ENCODE assay signal across 30 cellular contexts in genomic region chr7:68700414-68700813, GRCh38.
A peak's percentile ranks its signal among the peaks of the same experiment; 100 is the strongest.
DNase-seq lines count a peak whose midpoint lies in the region; ATAC-seq and TF ChIP-seq lines count a peak whose summit lies in the region.
"Had no signal": no experiment of that assay in that cellular context is flagged by ENCODE, and none has a peak within 500 bp of the region (broad histone marks: within the 10 kb centered on the region; RNA-seq: fewer than 3 reads in every experiment).

No MANE protein-coding gene starts in this region.

- peaks cover 15% of the 10 kb centered on the region for H3K9me3 ChIP-seq in PC-9 (ENCODE audit: insufficient read depth, low read depth)
- H3K9me3 ChIP-seq: Caco-2, esophagus muscularis mucosa, left ventricle myocardium inferior, neutrophil, tibial artery had no signal

- peaks cover 36% of the 10 kb centered on the region for H3F3A ChIP-seq in PC-9 (ENCODE audit: insufficient read depth, low read depth)

- POLR2A ChIA-PET in PC-9 (lab: Charles Lee; ENCODE audit: unreplicated experiment): no interaction called here

- H3K36me3 Mint-ChIP-seq in osteocyte (ENCODE audit: unreplicated experiment): no peaks in the 10 kb centered on the region
- no peaks in the 10 kb centered on the region for H3K36me3 Mint-ChIP-seq in activated T-helper 2 cell treated with anti-CD3 and anti-CD28 coated beads, Interferon-gamma antibody, Interleukin-2, Interleukin-4, amounts not matched to agents 10 μg/mL and 5 μg/mL and 100 μg/mL, durations not matched to agents 14 hours and 24 hours and 36 hours (ENCODE audit: low read depth)

- H3K79me2 ChIP-seq in ACC112 (ENCODE audit: control insufficient read depth, insufficient read depth, low read length, unreplicated experiment) (no peaks in the 10 kb centered on the region), PC-9 (ENCODE audit: low read depth) (no peaks in the 10 kb centered on the region)

- no peaks in the 10 kb centered on the region for H3K36me3 ChIP-seq in ACC112 (ENCODE audit: insufficient read depth, low read length)
- H3K36me3 ChIP-seq in PC-9 (ENCODE audit: low read depth): no peaks in the 10 kb centered on the region
- H3K36me3 ChIP-seq: cardiac muscle cell, esophagus muscularis mucosa, left ventricle myocardium inferior, neutrophil, tibial artery, WERI-Rb-1 had no signal

- no peak for ATAC-seq in GM19023 (IDR thresholded peaks at IDR 0.05; ENCODE audit: unreplicated experiment)
- ATAC-seq: activated T-cell treated with anti-CD3 and anti-CD28 coated beads, Interleukin-2, amount 50 U/mL, for 72 hours; HCT116 had no signal

- H3K4me3 ChIP-seq in ACC112 (ENCODE audit: low read depth, low read length) (no peak overlapping the region), PC-9 (no peak overlapping the region), choroid plexus epithelial cell (ENCODE audit: low read depth, low read length) (no peak overlapping the region)
- H3K4me3 ChIP-seq: cardiac muscle cell, esophagus muscularis mucosa, left ventricle myocardium inferior, skin epidermis, tibial artery had no signal

- TF ChIP-seq CTCF in PC-9 (conservative IDR thresholded peaks at IDR 0.05): no peak
- TF ChIP-seq CTCF in choroid plexus epithelial cell (conservative IDR thresholded peaks at IDR 0.05; ENCODE audit: low read depth, low read length): no peak
- TF ChIP-seq CTCF in osteocyte (IDR thresholded peaks at IDR 0.05): no peak

- peak in 1 of 2 experiments; percentile 44 for DNase-seq in PC-9
- DNase-seq in choroid plexus epithelial cell (ENCODE audit: low read depth): peak; percentile 65
- DNase-seq in osteocyte (ENCODE audit: extremely low spot score, unreplicated experiment): no peak
- DNase-seq in DMS 273 treated with DMSO at 0.1 percent for 48 hours (lab: John Stamatoyannopoulos, UW): no peak
- DNase-seq in activated T-helper 2 cell treated with anti-CD3 and anti-CD28 coated beads, Interferon-gamma antibody, Interleukin-2, Interleukin-4, amounts not matched to agents 10 μg/mL and 5 μg/mL and 100 μg/mL, durations not matched to agents 14 hours and 24 hours and 36 hours (ENCODE audit: low spot score): no peak
- no peak for DNase-seq in mesenteric fat pad (ENCODE audit: low spot score)
- DNase-seq: activated CD4-positive, alpha-beta T cell treated with anti-CD3 and anti-CD28 coated beads, Interleukin-2, amount 50 U/mL, for 1 hour; activated naive CD4-positive, alpha-beta T cell treated with anti-CD3 and anti-CD28 coated beads for 36 hours; activated T-cell treated with anti-CD3 and anti-CD28 coated beads, Interleukin-2, amount 50 U/mL, for 72 hours; Caco-2; DMS79 treated with DMSO at 0.1 percent for 48 hours; KG1; left ventricle myocardium inferior; mesendoderm; NCI-H2029 treated with DMSO at 0.1 percent for 48 hours; NCI-H446 treated with DMSO at 0.1 percent for 48 hours; Right ventricle myocardium superior; T1000; tibial artery had no signal

- H3K9me3 Mint-ChIP-seq in osteocyte (ENCODE audit: unreplicated experiment): no peaks in the 10 kb centered on the region
- peaks cover 58% of the 10 kb centered on the region for H3K9me3 Mint-ChIP-seq in activated T-helper 2 cell treated with anti-CD3 and anti-CD28 coated beads, Interferon-gamma antibody, Interleukin-2, Interleukin-4, amounts not matched to agents 10 μg/mL and 5 μg/mL and 100 μg/mL, durations not matched to agents 14 hours and 24 hours and 36 hours

- H4K20me1 ChIP-seq in PC-9 (ENCODE audit: insufficient read depth): no peaks in the 10 kb centered on the region

- H3K27ac ChIP-seq in ACC112 (ENCODE audit: low read depth, low read length) (peak overlapping the region; percentile 65), PC-9 (peak overlapping the region; percentile 98)
- H3K27ac ChIP-seq: C4-2B, cardiac muscle cell, esophagus muscularis mucosa, left ventricle myocardium inferior, neutrophil, skin epidermis, tibial artery, WERI-Rb-1 had no signal

- peaks cover 44% of the 10 kb centered on the region for H3K4me1 Mint-ChIP-seq in osteocyte (ENCODE audit: unreplicated experiment)
- no peaks in the 10 kb centered on the region for H3K4me1 Mint-ChIP-seq in activated T-helper 2 cell treated with anti-CD3 and anti-CD28 coated beads, Interferon-gamma antibody, Interleukin-2, Interleukin-4, amounts not matched to agents 10 μg/mL and 5 μg/mL and 100 μg/mL, durations not matched to agents 14 hours and 24 hours and 36 hours (ENCODE audit: low read depth)

- no TSS peak for BruUV-seq in PC-9 (replicated peaks; lab: Mats Ljungman, UMichigan)

- H2AFZ ChIP-seq in ACC112 (ENCODE audit: low read length, unreplicated experiment) (no peak overlapping the region), PC-9 (no peak overlapping the region)

- H3K4me3 Mint-ChIP-seq in osteocyte (ENCODE audit: unreplicated experiment): no peak overlapping the region
- no peak overlapping the region for H3K4me3 Mint-ChIP-seq in activated T-helper 2 cell treated with anti-CD3 and anti-CD28 coated beads, Interferon-gamma antibody, Interleukin-2, Interleukin-4, amounts not matched to agents 10 μg/mL and 5 μg/mL and 100 μg/mL, durations not matched to agents 14 hours and 24 hours and 36 hours (ENCODE audit: low read depth)
- H3K4me3 Mint-ChIP-seq: activated naive CD4-positive, alpha-beta T cell treated with anti-CD3 and anti-CD28 coated beads for 36 hours; activated T-cell treated with anti-CD3 and anti-CD28 coated beads, Interleukin-2, amount 50 U/mL, for 72 hours; dendritic cell treated with granulocyte-macrophage colony-stimulating factor and Interleukin-4, amounts not matched to agents 40 ng/mL and 50 ng/mL, for 4 days; stimulated activated naive CD8-positive, alpha-beta T cell treated with anti-CD3 and anti-CD28 coated beads, Interleukin-15, Interleukin-2, amounts not matched to agents 100 ng/mL and 50 ng/mL, for 24 hours had no signal

- peaks cover 4% of the 10 kb centered on the region for H3K4me1 ChIP-seq in ACC112 (ENCODE audit: control insufficient read depth, insufficient read depth, low read length, unreplicated experiment)
- H3K4me1 ChIP-seq in PC-9 (replicated peaks; ENCODE audit: insufficient read depth): peaks cover 52% of the 10 kb centered on the region
- H3K4me1 ChIP-seq: Caco-2, esophagus muscularis mucosa, left ventricle myocardium inferior, tibial artery had no signal

- H3K27me3 ChIP-seq in ACC112 (ENCODE audit: insufficient read depth, low read length) (no peaks in the 10 kb centered on the region), PC-9 (ENCODE audit: insufficient read depth, low read depth) (no peaks in the 10 kb centered on the region)
- H3K27me3 ChIP-seq: cardiac muscle cell, esophagus muscularis mucosa, neutrophil had no signal

- H3K27me3 Mint-ChIP-seq in osteocyte (ENCODE audit: unreplicated experiment): no peaks in the 10 kb centered on the region
- H3K27me3 Mint-ChIP-seq in activated T-helper 2 cell treated with anti-CD3 and anti-CD28 coated beads, Interferon-gamma antibody, Interleukin-2, Interleukin-4, amounts not matched to agents 10 μg/mL and 5 μg/mL and 100 μg/mL, durations not matched to agents 14 hours and 24 hours and 36 hours (ENCODE audit: low read depth): no peaks in the 10 kb centered on the region
- H3K27me3 Mint-ChIP-seq: dendritic cell treated with granulocyte-macrophage colony-stimulating factor and Interleukin-4, amounts not matched to agents 40 ng/mL and 50 ng/mL, for 4 days; stimulated activated naive CD8-positive, alpha-beta T cell treated with anti-CD3 and anti-CD28 coated beads, Interleukin-15, Interleukin-2, amounts not matched to agents 100 ng/mL and 50 ng/mL, for 24 hours had no signal

- CTCF ChIA-PET in PC-9 (lab: Charles Lee): no interaction called here

- intact Hi-C loops in PC-9 (cut with micrococcal nuclease; ENCODE audit: unreplicated experiment): no loop called here
- intact Hi-C loops in activated T-helper 2 cell treated with anti-CD3 and anti-CD28 coated beads, Interferon-gamma antibody, Interleukin-2, Interleukin-4, amounts not matched to agents 10 μg/mL and 5 μg/mL and 100 μg/mL, durations not matched to agents 14 hours and 24 hours and 36 hours (cut with micrococcal nuclease): no loop called here

- peak overlapping the region; percentile 87 for H3K27ac Mint-ChIP-seq in osteocyte (ENCODE audit: unreplicated experiment)
- H3K27ac Mint-ChIP-seq in activated T-helper 2 cell treated with anti-CD3 and anti-CD28 coated beads, Interferon-gamma antibody, Interleukin-2, Interleukin-4, amounts not matched to agents 10 μg/mL and 5 μg/mL and 100 μg/mL, durations not matched to agents 14 hours and 24 hours and 36 hours: no peak overlapping the region
- H3K27ac Mint-ChIP-seq: activated naive CD4-positive, alpha-beta T cell treated with anti-CD3 and anti-CD28 coated beads for 36 hours; activated T-cell treated with anti-CD3 and anti-CD28 coated beads, Interleukin-2, amount 50 U/mL, for 72 hours; dendritic cell treated with granulocyte-macrophage colony-stimulating factor and Interleukin-4, amounts not matched to agents 40 ng/mL and 50 ng/mL, for 4 days; stimulated activated naive CD8-positive, alpha-beta T cell treated with anti-CD3 and anti-CD28 coated beads, Interleukin-15, Interleukin-2, amounts not matched to agents 100 ng/mL and 50 ng/mL, for 24 hours had no signal

- H3K9me2 ChIP-seq in PC-9 (ENCODE audit: insufficient read depth): no peaks in the 10 kb centered on the region

- H3K4me2 ChIP-seq in PC-9: peak overlapping the region; percentile 67; the same call in 1 of the 2 replicates
